Comparison of ENCODE assay signal across 38 cellular contexts in the genomic region with DNA sequence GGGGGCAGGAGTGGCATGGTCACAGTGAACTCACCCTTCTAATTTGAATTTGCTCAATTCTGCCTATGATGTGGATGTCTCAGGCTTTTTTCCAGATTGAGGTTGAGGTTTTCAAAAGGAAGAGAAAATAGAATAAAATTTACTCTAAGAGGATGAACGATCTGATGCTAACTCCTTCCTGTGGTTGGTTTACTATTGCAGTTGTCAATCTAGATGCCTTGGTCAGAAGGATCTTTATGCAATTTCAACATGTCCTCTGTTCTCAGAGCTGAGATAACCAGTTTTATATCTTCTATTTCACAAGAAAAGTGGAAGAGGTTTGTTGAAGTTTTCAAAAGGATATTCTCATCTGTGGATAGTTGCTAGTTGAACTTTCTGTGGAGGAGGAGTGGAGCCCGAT.
"Had no signal": no experiment of that assay in that cellular context is flagged by ENCODE, and none has a peak within 500 bp of the region (broad histone marks: within the 10 kb centered on the region; RNA-seq: fewer than 3 reads in every experiment).

No MANE protein-coding gene starts in this region.

- H3K4me1 ChIP-seq: adrenal gland, ascending aorta, body of pancreas, breast epithelium had no signal

- H3K4me3 ChIP-seq: adrenal gland, ascending aorta, body of pancreas, breast epithelium, cardiac muscle cell had no signal

- H3K4me1 Mint-ChIP-seq: activated naive CD4-positive, alpha-beta T cell treated with anti-CD3 and anti-CD28 coated beads, Interleukin-2, amount 10 ng/mL, durations not matched to agents 7 days and 5 days; activated naive CD4-positive, alpha-beta T cell treated with anti-CD3 and anti-CD28 coated beads, Interleukin-2, amount 50 U/mL, for 24 hours; activated naive CD8-positive, alpha-beta T cell treated with anti-CD3 and anti-CD28 coated beads for 36 hours; activated naive CD8-positive, alpha-beta T cell treated with anti-CD3 and anti-CD28 coated beads, Interleukin-2, amount 10 ng/mL, durations not matched to agents 7 days and 5 days; activated naive CD8-positive, alpha-beta T cell treated with anti-CD3 and anti-CD28 coated beads, Interleukin-2, amount 50 U/mL, for 24 hours; activated T-helper 17 cell treated with anti-CD3 and anti-CD28 coated beads, Interleukin-2, amount 50 U/mL, for 72 hours; brain; central memory CD8-positive, alpha-beta T cell had no signal

- H3K36me3 ChIP-seq: adrenal gland, ascending aorta, brain microvascular endothelial cell, breast epithelium, cardiac muscle cell had no signal

- H3K27ac ChIP-seq: adrenal gland, ascending aorta, body of pancreas, brain microvascular endothelial cell, breast epithelium, cardiac muscle cell had no signal

- H3K4me3 Mint-ChIP-seq: activated naive CD4-positive, alpha-beta T cell treated with anti-CD3 and anti-CD28 coated beads for 36 hours; activated naive CD4-positive, alpha-beta T cell treated with anti-CD3 and anti-CD28 coated beads, Interleukin-2, amount 10 ng/mL, durations not matched to agents 7 days and 5 days; activated naive CD4-positive, alpha-beta T cell treated with anti-CD3 and anti-CD28 coated beads, Interleukin-2, amount 50 U/mL, for 24 hours; activated naive CD8-positive, alpha-beta T cell; activated naive CD8-positive, alpha-beta T cell treated with anti-CD3 and anti-CD28 coated beads for 36 hours; activated naive CD8-positive, alpha-beta T cell treated with anti-CD3 and anti-CD28 coated beads, Interleukin-2, amount 10 ng/mL, durations not matched to agents 7 days and 5 days; activated naive CD8-positive, alpha-beta T cell treated with anti-CD3 and anti-CD28 coated beads, Interleukin-2, amount 50 U/mL, for 24 hours; activated T-cell treated with anti-CD3 and anti-CD28 coated beads, Interleukin-2, amount 50 U/mL, for 24 hours; activated T-cell treated with anti-CD3 and anti-CD28 coated beads, Interleukin-2, amount 50 U/mL, for 4 hours; activated T-cell treated with anti-CD3 and anti-CD28 coated beads, Interleukin-2, amount 50 U/mL, for 72 hours; activated T-helper 1 cell treated with anti-CD3 and anti-CD28 coated beads, Interleukin-12 subunit alpha, Interleukin-12 subunit beta, Interleukin-2, Interleukin-4 antibody, amounts not matched to agents 30 ng/mL and 10 ng/mL and 1 ng/mL, durations not matched to agents 14 hours and 24 hours and 36 hours; activated T-helper 17 cell treated with anti-CD3 and anti-CD28 coated beads, Interleukin-2, amount 50 U/mL, for 72 hours; brain; central memory CD8-positive, alpha-beta T cell had no signal

- H3K27ac Mint-ChIP-seq: activated naive CD4-positive, alpha-beta T cell treated with anti-CD3 and anti-CD28 coated beads for 36 hours; activated naive CD4-positive, alpha-beta T cell treated with anti-CD3 and anti-CD28 coated beads, Interleukin-2, amount 10 ng/mL, durations not matched to agents 7 days and 5 days; activated naive CD4-positive, alpha-beta T cell treated with anti-CD3 and anti-CD28 coated beads, Interleukin-2, amount 50 U/mL, for 24 hours; activated naive CD4-positive, alpha-beta T cell treated with anti-CD3 and anti-CD28 coated beads, Interleukin-2, amount 50 U/mL, for 72 hours; activated naive CD8-positive, alpha-beta T cell; activated naive CD8-positive, alpha-beta T cell treated with anti-CD3 and anti-CD28 coated beads for 36 hours; activated naive CD8-positive, alpha-beta T cell treated with anti-CD3 and anti-CD28 coated beads, Interleukin-2, amount 10 ng/mL, durations not matched to agents 7 days and 5 days; activated naive CD8-positive, alpha-beta T cell treated with anti-CD3 and anti-CD28 coated beads, Interleukin-2, amount 50 U/mL, for 24 hours; activated T-cell treated with anti-CD3 and anti-CD28 coated beads, Interleukin-2, amount 50 U/mL, for 24 hours; activated T-cell treated with anti-CD3 and anti-CD28 coated beads, Interleukin-2, amount 50 U/mL, for 72 hours; activated T-helper 1 cell treated with anti-CD3 and anti-CD28 coated beads, Interleukin-12 subunit alpha, Interleukin-12 subunit beta, Interleukin-2, Interleukin-4 antibody, amounts not matched to agents 30 ng/mL and 10 ng/mL and 1 ng/mL, durations not matched to agents 14 hours and 24 hours and 36 hours; activated T-helper 17 cell treated with anti-CD3 and anti-CD28 coated beads, Interleukin-2, amount 50 U/mL, for 72 hours; activated T-helper 2 cell treated with anti-CD3 and anti-CD28 coated beads, Interferon-gamma antibody, Interleukin-2, Interleukin-4, amounts not matched to agents 10 μg/mL and 5 μg/mL and 100 μg/mL, durations not matched to agents 14 hours and 24 hours and 36 hours; brain had no signal

- H3K36me3 Mint-ChIP-seq: activated naive CD4-positive, alpha-beta T cell treated with anti-CD3 and anti-CD28 coated beads, Interleukin-2, amount 10 ng/mL, durations not matched to agents 7 days and 5 days; activated naive CD8-positive, alpha-beta T cell treated with anti-CD3 and anti-CD28 coated beads, Interleukin-2, amount 10 ng/mL, durations not matched to agents 7 days and 5 days; brain had no signal

- H3K27me3 Mint-ChIP-seq: activated naive CD4-positive, alpha-beta T cell treated with anti-CD3 and anti-CD28 coated beads, Interleukin-2, amount 10 ng/mL, durations not matched to agents 7 days and 5 days; activated naive CD4-positive, alpha-beta T cell treated with anti-CD3 and anti-CD28 coated beads, Interleukin-2, amount 50 U/mL, for 24 hours; activated naive CD8-positive, alpha-beta T cell; activated naive CD8-positive, alpha-beta T cell treated with anti-CD3 and anti-CD28 coated beads for 36 hours; activated naive CD8-positive, alpha-beta T cell treated with anti-CD3 and anti-CD28 coated beads, Interleukin-2, amount 10 ng/mL, durations not matched to agents 7 days and 5 days; activated T-cell treated with anti-CD3 and anti-CD28 coated beads, Interleukin-2, amount 50 U/mL, for 24 hours; central memory CD8-positive, alpha-beta T cell had no signal

- ATAC-seq: activated naive CD4-positive, alpha-beta T cell treated with anti-CD3 and anti-CD28 coated beads, Interleukin-2, amount 50 U/mL, for 72 hours; activated naive CD8-positive, alpha-beta T cell treated with anti-CD3 and anti-CD28 coated beads, Interleukin-2, amount 50 U/mL, for 24 hours; activated T-cell treated with anti-CD3 and anti-CD28 coated beads, Interleukin-2, amount 50 U/mL, for 4 hours; activated T-cell treated with anti-CD3 and anti-CD28 coated beads, Interleukin-2, amount 50 U/mL, for 72 hours; activated T-helper 17 cell treated with anti-CD3 and anti-CD28 coated beads, Interleukin-2, amount 50 U/mL, for 72 hours; body of pancreas had no signal

- H3K27me3 ChIP-seq: adrenal gland, ascending aorta, body of pancreas, brain microvascular endothelial cell, breast epithelium, cardiac muscle cell had no signal

- DNase-seq: activated effector memory CD4-positive, alpha-beta T cell treated with anti-CD3 and anti-CD28 coated beads, Interleukin-2, amount 50 U/mL, for 16 hours; activated effector memory CD4-positive, alpha-beta T cell treated with Interleukin-2 at 50 U/mL for 16 hours; activated gamma-delta T cell; activated gamma-delta T cell treated with Interleukin-2 at 50 U/mL for 16 hours; activated naive CD4-positive, alpha-beta T cell; activated naive CD4-positive, alpha-beta T cell treated with anti-CD3 and anti-CD28 coated beads for 36 hours; activated naive CD4-positive, alpha-beta T cell treated with anti-CD3 and anti-CD28 coated beads, Interleukin-2, amount 10 ng/mL, durations not matched to agents 7 days and 5 days; activated naive CD4-positive, alpha-beta T cell treated with anti-CD3 and anti-CD28 coated beads, Interleukin-2, amount 50 U/mL, for 16 hours; activated naive CD4-positive, alpha-beta T cell treated with Interleukin-2 at 50 U/mL for 16 hours; activated naive CD8-positive, alpha-beta T cell treated with anti-CD3 and anti-CD28 coated beads for 36 hours; activated naive CD8-positive, alpha-beta T cell treated with anti-CD3 and anti-CD28 coated beads, Interleukin-2, amount 10 ng/mL, durations not matched to agents 7 days and 5 days; activated naive CD8-positive, alpha-beta T cell treated with anti-CD3 and anti-CD28 coated beads, Interleukin-2, amount 50 U/mL, for 24 hours; activated T-cell treated with anti-CD3 and anti-CD28 coated beads, Interleukin-2, amount 50 U/mL, for 1 hour; activated T-cell treated with anti-CD3 and anti-CD28 coated beads, Interleukin-2, amount 50 U/mL, for 24 hours; activated T-cell treated with anti-CD3 and anti-CD28 coated beads, Interleukin-2, amount 50 U/mL, for 4 hours; activated T-cell treated with anti-CD3 and anti-CD28 coated beads, Interleukin-2, amount 50 U/mL, for 48 hours; activated T-cell treated with anti-CD3 and anti-CD28 coated beads, Interleukin-2, amount 50 U/mL, for 72 hours; adrenal gland; amniotic stem cell; amygdala; anterior cingulate cortex; aorta; body of pancreas; brain microvascular endothelial cell; caudate nucleus; central memory CD4-positive, alpha-beta T cell; cerebellar nuclear complex had no signal
